Comparison of ENCODE assay signal across 2 cellular contexts in the genomic region with DNA sequence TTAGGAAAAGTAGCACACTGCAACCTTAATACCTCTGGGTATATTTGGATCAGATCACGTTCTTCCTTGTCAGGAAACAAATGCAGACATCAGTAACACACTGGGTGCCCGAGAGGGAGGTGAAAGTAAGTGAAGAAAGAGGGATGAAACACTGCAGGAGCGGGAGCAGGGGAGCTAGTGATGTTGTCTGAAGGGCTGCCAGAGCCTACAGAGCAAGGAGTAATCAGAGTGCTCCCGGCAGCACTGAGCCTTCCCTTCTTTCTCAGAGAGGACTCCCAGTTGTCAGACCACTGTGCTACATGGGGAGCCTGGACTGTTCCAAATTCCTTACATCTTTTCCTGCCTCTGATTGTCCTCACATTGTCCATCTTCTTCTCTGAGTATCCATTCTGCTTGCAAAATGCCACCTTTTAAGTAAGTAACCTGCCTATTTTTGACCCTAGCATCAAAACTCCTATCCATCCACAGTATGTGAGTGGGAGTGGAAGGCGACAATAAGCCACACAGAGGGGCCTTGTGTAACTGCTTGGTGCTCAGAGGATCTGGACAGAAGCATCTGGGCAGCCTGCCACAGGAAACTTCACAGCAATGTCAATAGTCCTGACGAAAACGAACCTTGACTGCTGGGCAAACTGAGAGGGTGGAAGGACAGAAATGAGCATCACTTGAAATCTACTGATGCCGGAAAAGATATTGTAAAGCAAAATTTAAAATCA.
TF ChIP-seq lines count a peak whose summit lies in the region.

No MANE protein-coding gene starts in this region.

TF ChIP-seq in IMR-90, 13 proteins besides CTCF, POLR2A, EP300 and RAD21:
- TF ChIP-seq RCOR1 (IDR thresholded peaks at IDR 0.05; ENCODE audit: insufficient replicate concordance, low read length) (no peak), RFX5 (IDR thresholded peaks at IDR 0.05; ENCODE audit: low read depth, low read length) (no peak), BHLHE40 (IDR thresholded peaks at IDR 0.05; ENCODE audit: low read depth, low read length) (no peak), MXI1 (IDR thresholded peaks at IDR 0.05; ENCODE audit: borderline replicate concordance, low read depth, low read length) (no peak), FOS (IDR thresholded peaks at IDR 0.05; ENCODE audit: low read depth, low read length) (no peak), CEBPB (IDR thresholded peaks at IDR 0.05; ENCODE audit: low read depth, low read length) (no peak)
- TF ChIP-seq, protein P1, sequence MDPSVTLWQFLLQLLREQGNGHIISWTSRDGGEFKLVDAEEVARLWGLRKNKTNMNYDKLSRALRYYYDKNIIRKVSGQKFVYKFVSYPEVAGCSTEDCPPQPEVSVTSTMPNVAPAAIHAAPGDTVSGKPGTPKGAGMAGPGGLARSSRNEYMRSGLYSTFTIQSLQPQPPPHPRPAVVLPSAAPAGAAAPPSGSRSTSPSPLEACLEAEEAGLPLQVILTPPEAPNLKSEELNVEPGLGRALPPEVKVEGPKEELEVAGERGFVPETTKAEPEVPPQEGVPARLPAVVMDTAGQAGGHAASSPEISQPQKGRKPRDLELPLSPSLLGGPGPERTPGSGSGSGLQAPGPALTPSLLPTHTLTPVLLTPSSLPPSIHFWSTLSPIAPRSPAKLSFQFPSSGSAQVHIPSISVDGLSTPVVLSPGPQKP (IDR thresholded peaks at IDR 0.05; ENCODE audit: borderline replicate concordance, low read depth, low read length), result no peak

TF ChIP-seq in HepG2, 621 proteins besides CTCF, POLR2A, EP300 and RAD21 (continues in another document):
- TF ChIP-seq FOXA1 (IDR thresholded peaks at IDR 0.05) (no peak), FOXA1 (CRISPR knock-in tag; IDR thresholded peaks at IDR 0.05) (peak; percentile 66), RCOR2 (CRISPR knock-in tag; IDR thresholded peaks at IDR 0.05) (no peak), ZNF34 (CRISPR knock-in tag; IDR thresholded peaks at IDR 0.05; ENCODE audit: borderline replicate concordance) (no peak), RBM39 (IDR thresholded peaks at IDR 0.05; ENCODE audit: low read depth, low read length, poor library complexity, severe bottlenecking) (no peak), NCOA1 (CRISPR knock-in tag; IDR thresholded peaks at IDR 0.05) (no peak), CHCHD3 (CRISPR knock-in tag; IDR thresholded peaks at IDR 0.05) (no peak), ZFY (CRISPR knock-in tag; IDR thresholded peaks at IDR 0.05) (no peak), NR2C2 (CRISPR knock-in tag; IDR thresholded peaks at IDR 0.05; ENCODE audit: borderline replicate concordance) (no peak), RFX3 (CRISPR knock-in tag; IDR thresholded peaks at IDR 0.05) (no peak), PRMT3 (CRISPR knock-in tag; IDR thresholded peaks at IDR 0.05; ENCODE audit: borderline replicate concordance, low read depth) (no peak), ZNF263 (CRISPR knock-in tag; IDR thresholded peaks at IDR 0.05) (peak; percentile 82), TEAD3 (CRISPR knock-in tag; optimal IDR thresholded peaks at IDR 0.05; ENCODE audit: borderline replicate concordance) (peak; percentile 33), ZSCAN20 (CRISPR knock-in tag; IDR thresholded peaks at IDR 0.05; ENCODE audit: borderline replicate concordance) (no peak), ZNF124 (CRISPR knock-in tag; IDR thresholded peaks at IDR 0.05) (no peak), ISX (CRISPR knock-in tag; conservative IDR thresholded peaks at IDR 0.05) (no peak), ZBTB20 (CRISPR knock-in tag; IDR thresholded peaks at IDR 0.05; ENCODE audit: borderline replicate concordance, low read depth) (no peak), ZNF367 (CRISPR knock-in tag; IDR thresholded peaks at IDR 0.05; ENCODE audit: borderline replicate concordance) (no peak), XRCC5 (optimal IDR thresholded peaks at IDR 0.05; ENCODE audit: low read length) (peak; percentile 41), FOXA3 (CRISPR knock-in tag; IDR thresholded peaks at IDR 0.05) (0 out of 2 replicates have a peak, but pooled peaks have one; percentile 43), KAT2B (IDR thresholded peaks at IDR 0.05; ENCODE audit: borderline replicate concordance, low read depth, low read length) (no peak)
- TF ChIP-seq, protein P2, sequence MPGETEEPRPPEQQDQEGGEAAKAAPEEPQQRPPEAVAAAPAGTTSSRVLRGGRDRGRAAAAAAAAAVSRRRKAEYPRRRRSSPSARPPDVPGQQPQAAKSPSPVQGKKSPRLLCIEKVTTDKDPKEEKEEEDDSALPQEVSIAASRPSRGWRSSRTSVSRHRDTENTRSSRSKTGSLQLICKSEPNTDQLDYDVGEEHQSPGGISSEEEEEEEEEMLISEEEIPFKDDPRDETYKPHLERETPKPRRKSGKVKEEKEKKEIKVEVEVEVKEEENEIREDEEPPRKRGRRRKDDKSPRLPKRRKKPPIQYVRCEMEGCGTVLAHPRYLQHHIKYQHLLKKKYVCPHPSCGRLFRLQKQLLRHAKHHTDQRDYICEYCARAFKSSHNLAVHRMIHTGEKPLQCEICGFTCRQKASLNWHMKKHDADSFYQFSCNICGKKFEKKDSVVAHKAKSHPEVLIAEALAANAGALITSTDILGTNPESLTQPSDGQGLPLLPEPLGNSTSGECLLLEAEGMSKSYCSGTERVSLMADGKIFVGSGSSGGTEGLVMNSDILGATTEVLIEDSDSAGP (CRISPR knock-in tag; IDR thresholded peaks at IDR 0.05; ENCODE audit: borderline replicate concordance), result no peak
- TF ChIP-seq, protein P3, sequence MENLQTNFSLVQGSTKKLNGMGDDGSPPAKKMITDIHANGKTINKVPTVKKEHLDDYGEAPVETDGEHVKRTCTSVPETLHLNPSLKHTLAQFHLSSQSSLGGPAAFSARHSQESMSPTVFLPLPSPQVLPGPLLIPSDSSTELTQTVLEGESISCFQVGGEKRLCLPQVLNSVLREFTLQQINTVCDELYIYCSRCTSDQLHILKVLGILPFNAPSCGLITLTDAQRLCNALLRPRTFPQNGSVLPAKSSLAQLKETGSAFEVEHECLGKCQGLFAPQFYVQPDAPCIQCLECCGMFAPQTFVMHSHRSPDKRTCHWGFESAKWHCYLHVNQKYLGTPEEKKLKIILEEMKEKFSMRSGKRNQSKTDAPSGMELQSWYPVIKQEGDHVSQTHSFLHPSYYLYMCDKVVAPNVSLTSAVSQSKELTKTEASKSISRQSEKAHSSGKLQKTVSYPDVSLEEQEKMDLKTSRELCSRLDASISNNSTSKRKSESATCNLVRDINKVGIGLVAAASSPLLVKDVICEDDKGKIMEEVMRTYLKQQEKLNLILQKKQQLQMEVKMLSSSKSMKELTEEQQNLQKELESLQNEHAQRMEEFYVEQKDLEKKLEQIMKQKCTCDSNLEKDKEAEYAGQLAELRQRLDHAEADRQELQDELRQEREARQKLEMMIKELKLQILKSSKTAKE (CRISPR knock-in tag; IDR thresholded peaks at IDR 0.05; ENCODE audit: borderline replicate concordance), result no peak
- TF ChIP-seq, protein P4, sequence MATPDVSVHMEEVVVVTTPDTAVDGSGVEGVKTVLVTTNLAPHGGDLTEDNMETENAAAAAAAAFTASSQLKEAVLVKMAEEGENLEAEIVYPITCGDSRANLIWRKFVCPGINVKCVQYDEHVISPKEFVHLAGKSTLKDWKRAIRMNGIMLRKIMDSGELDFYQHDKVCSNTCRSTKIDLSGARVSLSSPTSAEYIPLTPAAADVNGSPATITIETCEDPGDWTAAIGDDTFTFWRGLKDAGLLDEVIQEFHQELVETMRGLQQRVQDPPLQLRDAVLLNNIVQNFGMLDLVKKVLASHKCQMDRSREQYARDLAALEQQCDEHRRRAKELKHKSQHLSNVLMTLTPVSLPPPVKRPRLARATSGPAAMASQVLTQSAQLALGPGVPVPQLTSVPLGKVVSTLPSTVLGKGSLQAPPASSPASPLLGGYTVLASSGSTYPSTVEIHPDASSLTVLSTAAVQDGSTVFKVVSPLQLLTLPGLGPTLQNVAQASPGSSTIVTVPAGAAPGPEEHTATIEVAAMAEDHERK (CRISPR knock-in tag; IDR thresholded peaks at IDR 0.05; ENCODE audit: low read depth), result no peak
- TF ChIP-seq, protein P5, sequence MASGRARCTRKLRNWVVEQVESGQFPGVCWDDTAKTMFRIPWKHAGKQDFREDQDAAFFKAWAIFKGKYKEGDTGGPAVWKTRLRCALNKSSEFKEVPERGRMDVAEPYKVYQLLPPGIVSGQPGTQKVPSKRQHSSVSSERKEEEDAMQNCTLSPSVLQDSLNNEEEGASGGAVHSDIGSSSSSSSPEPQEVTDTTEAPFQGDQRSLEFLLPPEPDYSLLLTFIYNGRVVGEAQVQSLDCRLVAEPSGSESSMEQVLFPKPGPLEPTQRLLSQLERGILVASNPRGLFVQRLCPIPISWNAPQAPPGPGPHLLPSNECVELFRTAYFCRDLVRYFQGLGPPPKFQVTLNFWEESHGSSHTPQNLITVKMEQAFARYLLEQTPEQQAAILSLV (CRISPR knock-in tag; IDR thresholded peaks at IDR 0.05; ENCODE audit: borderline replicate concordance), result no peak
- TF ChIP-seq, protein P6, sequence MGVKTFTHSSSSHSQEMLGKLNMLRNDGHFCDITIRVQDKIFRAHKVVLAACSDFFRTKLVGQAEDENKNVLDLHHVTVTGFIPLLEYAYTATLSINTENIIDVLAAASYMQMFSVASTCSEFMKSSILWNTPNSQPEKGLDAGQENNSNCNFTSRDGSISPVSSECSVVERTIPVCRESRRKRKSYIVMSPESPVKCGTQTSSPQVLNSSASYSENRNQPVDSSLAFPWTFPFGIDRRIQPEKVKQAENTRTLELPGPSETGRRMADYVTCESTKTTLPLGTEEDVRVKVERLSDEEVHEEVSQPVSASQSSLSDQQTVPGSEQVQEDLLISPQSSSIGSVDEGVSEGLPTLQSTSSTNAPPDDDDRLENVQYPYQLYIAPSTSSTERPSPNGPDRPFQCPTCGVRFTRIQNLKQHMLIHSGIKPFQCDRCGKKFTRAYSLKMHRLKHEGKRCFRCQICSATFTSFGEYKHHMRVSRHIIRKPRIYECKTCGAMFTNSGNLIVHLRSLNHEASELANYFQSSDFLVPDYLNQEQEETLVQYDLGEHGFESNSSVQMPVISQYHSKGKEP (CRISPR knock-in tag; IDR thresholded peaks at IDR 0.05), result no peak
- TF ChIP-seq, protein P7, sequence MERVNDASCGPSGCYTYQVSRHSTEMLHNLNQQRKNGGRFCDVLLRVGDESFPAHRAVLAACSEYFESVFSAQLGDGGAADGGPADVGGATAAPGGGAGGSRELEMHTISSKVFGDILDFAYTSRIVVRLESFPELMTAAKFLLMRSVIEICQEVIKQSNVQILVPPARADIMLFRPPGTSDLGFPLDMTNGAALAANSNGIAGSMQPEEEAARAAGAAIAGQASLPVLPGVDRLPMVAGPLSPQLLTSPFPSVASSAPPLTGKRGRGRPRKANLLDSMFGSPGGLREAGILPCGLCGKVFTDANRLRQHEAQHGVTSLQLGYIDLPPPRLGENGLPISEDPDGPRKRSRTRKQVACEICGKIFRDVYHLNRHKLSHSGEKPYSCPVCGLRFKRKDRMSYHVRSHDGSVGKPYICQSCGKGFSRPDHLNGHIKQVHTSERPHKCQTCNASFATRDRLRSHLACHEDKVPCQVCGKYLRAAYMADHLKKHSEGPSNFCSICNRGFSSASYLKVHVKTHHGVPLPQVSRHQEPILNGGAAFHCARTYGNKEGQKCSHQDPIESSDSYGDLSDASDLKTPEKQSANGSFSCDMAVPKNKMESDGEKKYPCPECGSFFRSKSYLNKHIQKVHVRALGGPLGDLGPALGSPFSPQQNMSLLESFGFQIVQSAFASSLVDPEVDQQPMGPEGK (CRISPR knock-in tag; IDR thresholded peaks at IDR 0.05), result no peak
- TF ChIP-seq, protein P8, sequence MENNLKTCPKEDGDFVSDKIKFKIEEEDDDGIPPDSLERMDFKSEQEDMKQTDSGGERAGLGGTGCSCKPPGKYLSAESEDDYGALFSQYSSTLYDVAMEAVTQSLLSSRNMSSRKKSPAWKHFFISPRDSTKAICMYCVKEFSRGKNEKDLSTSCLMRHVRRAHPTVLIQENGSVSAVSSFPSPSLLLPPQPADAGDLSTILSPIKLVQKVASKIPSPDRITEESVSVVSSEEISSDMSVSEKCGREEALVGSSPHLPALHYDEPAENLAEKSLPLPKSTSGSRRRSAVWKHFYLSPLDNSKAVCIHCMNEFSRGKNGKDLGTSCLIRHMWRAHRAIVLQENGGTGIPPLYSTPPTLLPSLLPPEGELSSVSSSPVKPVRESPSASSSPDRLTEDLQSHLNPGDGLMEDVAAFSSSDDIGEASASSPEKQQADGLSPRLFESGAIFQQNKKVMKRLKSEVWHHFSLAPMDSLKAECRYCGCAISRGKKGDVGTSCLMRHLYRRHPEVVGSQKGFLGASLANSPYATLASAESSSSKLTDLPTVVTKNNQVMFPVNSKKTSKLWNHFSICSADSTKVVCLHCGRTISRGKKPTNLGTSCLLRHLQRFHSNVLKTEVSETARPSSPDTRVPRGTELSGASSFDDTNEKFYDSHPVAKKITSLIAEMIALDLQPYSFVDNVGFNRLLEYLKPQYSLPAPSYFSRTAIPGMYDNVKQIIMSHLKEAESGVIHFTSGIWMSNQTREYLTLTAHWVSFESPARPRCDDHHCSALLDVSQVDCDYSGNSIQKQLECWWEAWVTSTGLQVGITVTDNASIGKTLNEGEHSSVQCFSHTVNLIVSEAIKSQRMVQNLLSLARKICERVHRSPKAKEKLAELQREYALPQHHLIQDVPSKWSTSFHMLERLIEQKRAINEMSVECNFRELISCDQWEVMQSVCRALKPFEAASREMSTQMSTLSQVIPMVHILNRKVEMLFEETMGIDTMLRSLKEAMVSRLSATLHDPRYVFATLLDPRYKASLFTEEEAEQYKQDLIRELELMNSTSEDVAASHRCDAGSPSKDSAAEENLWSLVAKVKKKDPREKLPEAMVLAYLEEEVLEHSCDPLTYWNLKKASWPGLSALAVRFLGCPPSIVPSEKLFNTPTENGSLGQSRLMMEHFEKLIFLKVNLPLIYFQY (CRISPR knock-in tag; IDR thresholded peaks at IDR 0.05; ENCODE audit: borderline replicate concordance), result no peak
- TF ChIP-seq, protein P9, sequence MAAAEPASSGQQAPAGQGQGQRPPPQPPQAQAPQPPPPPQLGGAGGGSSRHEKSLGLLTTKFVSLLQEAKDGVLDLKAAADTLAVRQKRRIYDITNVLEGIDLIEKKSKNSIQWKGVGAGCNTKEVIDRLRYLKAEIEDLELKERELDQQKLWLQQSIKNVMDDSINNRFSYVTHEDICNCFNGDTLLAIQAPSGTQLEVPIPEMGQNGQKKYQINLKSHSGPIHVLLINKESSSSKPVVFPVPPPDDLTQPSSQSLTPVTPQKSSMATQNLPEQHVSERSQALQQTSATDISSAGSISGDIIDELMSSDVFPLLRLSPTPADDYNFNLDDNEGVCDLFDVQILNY (CRISPR knock-in tag; conservative IDR thresholded peaks at IDR 0.05), result no peak
